In genomic region chr10:133309720-133310398, GRCh38 we compare ENCODE assay signal across 8 cellular contexts. TPM values are rescaled to one million over a fixed set of nuclear protein-coding genes. Genes with fewer than 3 reads are reported as not detected.
A peak's percentile ranks its signal among the peaks of the same experiment; 100 is the strongest.
DNase-seq lines count a peak whose midpoint lies in the region; ATAC-seq and TF ChIP-seq lines count a peak whose summit lies in the region.

No MANE protein-coding gene starts in this region.

- H3K36me3 Mint-ChIP-seq in CD4-positive, CD25-positive, alpha-beta regulatory T cell, result peaks cover 11% of the 10 kb centered on the region
- peaks cover 0 to 9% of the 10 kb centered on the region in 2 donors for H3K36me3 Mint-ChIP-seq in naive B cell

- no peak for TF ChIP-seq CTCF in ascending aorta (IDR thresholded peaks at IDR 0.05)

- no peak overlapping the region for H3K4me3 ChIP-seq in CD4-positive, CD25-positive, alpha-beta regulatory T cell (ENCODE audit: low read depth, low read length)
- H3K4me3 ChIP-seq in ascending aorta, result no peak overlapping the region

- peaks cover 9% of the 10 kb centered on the region for H3K27me3 Mint-ChIP-seq in CD4-positive, CD25-positive, alpha-beta regulatory T cell
- H3K27me3 Mint-ChIP-seq in naive B cell, result peaks cover 0 to 4% (median 0%) of the 10 kb centered on the region in 3 donors

- intact Hi-C loops in ascending aorta (cut with DNase I), result loop anchor here (1.0 to 5.0 kb wide), 5 partner anchors 19 to 1003 kb away; partner anchors contain the start of genes LRRC27, MTG1 and STK32C

- peak overlapping the region; percentile 99 for H3K27ac ChIP-seq in CD4-positive, CD25-positive, alpha-beta regulatory T cell (ENCODE audit: insufficient read depth, low read length, poor library complexity, severe bottlenecking)
- H3K27ac ChIP-seq in ascending aorta, result peak overlapping the region; percentile 87 to 91

- H3K36me3 ChIP-seq in CD4-positive, CD25-positive, alpha-beta regulatory T cell (ENCODE audit: control insufficient read depth, insufficient read depth, low read length), result peaks cover 26% of the 10 kb centered on the region
- peaks cover 19 to 22% of the 10 kb centered on the region in 2 donors for H3K36me3 ChIP-seq in ascending aorta

- in situ Hi-C loops in ACHN (cut with HindIII; ENCODE audit: low pct_ligation_motif_present, low pct_unique_long_range_greater_than_20kb, low sequenced_read_pairs), result no loop called here

- peaks cover 10 to 41% (median 16%) of the 10 kb centered on the region in 4 donors for H3K4me1 Mint-ChIP-seq in CD4-positive, CD25-positive, alpha-beta regulatory T cell
- peaks cover 27 to 43% (median 39%) of the 10 kb centered on the region in 3 donors for H3K4me1 Mint-ChIP-seq in naive B cell

- peak overlapping the region in 2 of 3 donors; percentile 65 for H3K27ac Mint-ChIP-seq in CD4-positive, CD25-positive, alpha-beta regulatory T cell
- peak overlapping the region in 4 of 6 donors; percentile 79 to 98 (median 87) for H3K27ac Mint-ChIP-seq in naive B cell

- peak overlapping the region; percentile 76 to 87 (median 82) for H3K4me3 Mint-ChIP-seq in CD4-positive, CD25-positive, alpha-beta regulatory T cell
- H3K4me3 Mint-ChIP-seq in naive B cell, result peak overlapping the region; percentile 62 to 99 (median 82)

- ATAC-seq in CD4-positive, CD25-positive, alpha-beta regulatory T cell (ENCODE audit: low read depth in 2 of 2), result no peak
- no peak for ATAC-seq in naive B cell (ENCODE audit: low read depth in 2 of 2)
- ATAC-seq in GM18870 (IDR thresholded peaks at IDR 0.05; ENCODE audit: unreplicated experiment), result no peak
- no peak for ATAC-seq in HG02884 (IDR thresholded peaks at IDR 0.05; ENCODE audit: unreplicated experiment)

- peaks cover 18% of the 10 kb centered on the region for H3K4me1 ChIP-seq in CD4-positive, CD25-positive, alpha-beta regulatory T cell (ENCODE audit: control insufficient read depth, insufficient read depth, low read length, poor library complexity, severe bottlenecking)
- peaks cover 2 to 25% of the 10 kb centered on the region in 2 donors for H3K4me1 ChIP-seq in ascending aorta

- no peak for DNase-seq in CD4-positive, CD25-positive, alpha-beta regulatory T cell
- DNase-seq in LoVo (ENCODE audit: low spot score) (peak; percentile 12), ascending aorta (ENCODE audit: low spot score in 2 of 2) (no peak), naive B cell (no peak), dermis blood vessel endothelial cell (no peak), ACHN (no peak)

- H3K9me3 ChIP-seq in CD4-positive, CD25-positive, alpha-beta regulatory T cell (ENCODE audit: control insufficient read depth in 2 of 2, low read length in 2 of 2), result no peaks in the 10 kb centered on the region
- no peaks in the 10 kb centered on the region for H3K9me3 ChIP-seq in ascending aorta

- peaks cover 0 to 3% (median 0%) of the 10 kb centered on the region in 7 donors for H3K9me3 Mint-ChIP-seq in CD4-positive, CD25-positive, alpha-beta regulatory T cell
- no peaks in the 10 kb centered on the region for H3K9me3 Mint-ChIP-seq in naive B cell

- no peaks in the 10 kb centered on the region for H3K27me3 ChIP-seq in CD4-positive, CD25-positive, alpha-beta regulatory T cell (ENCODE audit: control insufficient read depth, insufficient read depth, low read length)
- no peaks in the 10 kb centered on the region for H3K27me3 ChIP-seq in ascending aorta

RNA-seq across cellular contexts. Expression of gene ZNF511, which starts 1.1 kb away (rescaled TPM):
- 29.1 TPM for total RNA-seq in CD4-positive, CD25-positive, alpha-beta regulatory T cell
- 10 to 100 TPM; 67.5 to 96.4 (median 78.7) TPM for polyA plus RNA-seq in CD4-positive, CD25-positive, alpha-beta regulatory T cell
- 51.8 TPM for total RNA-seq in ascending aorta
- 10 to 100 TPM; 60.6 to 86.0 (median 75.6) TPM for polyA plus RNA-seq in naive B cell (ENCODE audit: low read depth in 6 of 6)
- 23.2 and 24.7 TPM in 2 replicates for total RNA-seq in dermis blood vessel endothelial cell

RNA-seq across cellular contexts. Expression of gene TUBGCP2, which starts 1.2 kb away (rescaled TPM):
- 73.8 TPM for total RNA-seq in CD4-positive, CD25-positive, alpha-beta regulatory T cell
- polyA plus RNA-seq in CD4-positive, CD25-positive, alpha-beta regulatory T cell, result 10 to 100 TPM; 23.5 to 31.8 (median 28.1) TPM
- total RNA-seq in ascending aorta (72.4 TPM), dermis blood vessel endothelial cell (33.5 and 47.7 TPM in 2 replicates)
- 10 to 100 TPM; 19.6 to 36.2 (median 25.9) TPM for polyA plus RNA-seq in naive B cell (ENCODE audit: low read depth in 6 of 6)

RNA-seq across cellular contexts. Expression of gene CALY, which starts 26.8 kb away (rescaled TPM):
- 1.8 TPM for total RNA-seq in CD4-positive, CD25-positive, alpha-beta regulatory T cell
- polyA plus RNA-seq in CD4-positive, CD25-positive, alpha-beta regulatory T cell, result 1 to 10 TPM in 2 of 4 donors, under 1 TPM in 2; 0.76 to 1.3 (median 1.00) TPM
- not detected for total RNA-seq in ascending aorta
- not detected for polyA plus RNA-seq in naive B cell (ENCODE audit: low read depth in 6 of 6)
- total RNA-seq in dermis blood vessel endothelial cell, result not detected in 2 replicates

RNA-seq across cellular contexts. Expression of gene ADAM8, which starts 33.2 kb away (rescaled TPM):
- 148 TPM for total RNA-seq in CD4-positive, CD25-positive, alpha-beta regulatory T cell
- 10 to 100 TPM; 33.4 to 62.6 (median 49.8) TPM for polyA plus RNA-seq in CD4-positive, CD25-positive, alpha-beta regulatory T cell
- total RNA-seq in ascending aorta (21.4 TPM), dermis blood vessel endothelial cell (0.14 and 0.68 TPM in 2 replicates)
- 10 to 100 TPM; 30.0 to 56.1 (median 34.6) TPM for polyA plus RNA-seq in naive B cell (ENCODE audit: low read depth in 6 of 6)

RNA-seq across cellular contexts. Expression of gene PRAP1, which starts 37.3 kb away (rescaled TPM):
- not detected for total RNA-seq in CD4-positive, CD25-positive, alpha-beta regulatory T cell
- not detected for polyA plus RNA-seq in CD4-positive, CD25-positive, alpha-beta regulatory T cell
- not detected for total RNA-seq in ascending aorta
- not detected for polyA plus RNA-seq in naive B cell (ENCODE audit: low read depth in 6 of 6)
- total RNA-seq in dermis blood vessel endothelial cell, result not detected in 2 replicates
